Comparison of ENCODE assay signal across 17 cellular contexts in the genomic region with DNA sequence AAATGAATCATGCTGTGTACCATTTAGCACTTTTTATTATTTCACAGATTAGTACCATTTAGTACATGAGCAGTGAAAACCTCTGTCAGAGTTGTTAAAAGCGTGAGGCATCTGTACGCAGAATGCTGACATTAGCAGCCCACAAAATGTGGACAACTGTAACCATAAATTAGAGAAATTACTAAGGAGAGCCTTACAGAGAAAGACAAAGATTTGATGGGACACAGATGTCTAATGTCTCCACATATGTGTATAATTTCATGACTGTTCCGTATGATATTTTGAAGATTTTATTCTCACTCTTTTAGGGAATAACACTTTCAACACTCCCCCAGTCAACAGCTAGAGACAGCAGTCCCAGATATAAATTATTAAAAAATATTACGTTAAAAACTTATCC.
DNase-seq lines count a peak whose midpoint lies in the region; TF ChIP-seq lines count a peak whose summit lies in the region.
"Had no signal": no experiment of that assay in that cellular context is flagged by ENCODE, and none has a peak within 500 bp of the region (broad histone marks: within the 10 kb centered on the region; RNA-seq: fewer than 3 reads in every experiment).

No MANE protein-coding gene starts in this region.

- intact Hi-C loops in A673 (cut with micrococcal nuclease; ENCODE audit: unreplicated experiment) = no loop called here

- BruUV-seq in A673 (replicated peaks; lab: Mats Ljungman, UMichigan) = no TSS peak

- POLR2A ChIA-PET in A673 (lab: Charles Lee; ENCODE audit: low non-redundant PET) = no interaction called here

- DNase-seq in A673 (ENCODE audit: low spot score) (no peak), SK-N-MC (ENCODE audit: low read depth, low spot score) (no peak), left kidney (ENCODE audit: low read depth, low spot score) (peak; percentile 6), activated gamma-delta T cell (lab: John Stamatoyannopoulos, UW) (no peak), DMS114 treated with DMSO at 0.1 percent for 48 hours (lab: John Stamatoyannopoulos, UW; ENCODE audit: unreplicated experiment) (no peak)
- DNase-seq: ACHN; AML-193; CD4-positive, alpha-beta T cell; CD8-positive, alpha-beta T cell; COR-L47; DMS 273 treated with DMSO at 0.1 percent for 48 hours; DMS79 treated with DMSO at 0.1 percent for 48 hours; GF-D8 had no signal

- peaks cover 7% of the 10 kb centered on the region for H3K4me1 ChIP-seq in A673 (ENCODE audit: insufficient read depth, low read length, poor library complexity, severe bottlenecking)
- H3K4me1 ChIP-seq: A549; BLaER1 treated with 17β-estradiol and CSF1 and Interleukin-3, amounts not matched to agents 10 nM and 100 nM had no signal

- TF ChIP-seq CTCF in A673 (conservative IDR thresholded peaks at IDR 0.05; ENCODE audit: low read depth, low read length) = no peak

- H3K9me3 ChIP-seq in A673 (ENCODE audit: low read depth, low read length, poor library complexity, severe bottlenecking) = no peaks in the 10 kb centered on the region
- no peaks in the 10 kb centered on the region for H3K9me3 ChIP-seq in SK-N-MC (ENCODE audit: low read depth, low read length)
- H3K9me3 ChIP-seq: A549; BLaER1 treated with 17β-estradiol and CSF1 and Interleukin-3, amounts not matched to agents 10 nM and 100 nM had no signal

- H3K36me3 ChIP-seq in A673 (ENCODE audit: insufficient read depth, low read length, poor library complexity, severe bottlenecking) (no peaks in the 10 kb centered on the region), SK-N-MC (ENCODE audit: insufficient read depth, low read length) (no peaks in the 10 kb centered on the region)
- H3K36me3 ChIP-seq: BLaER1 treated with 17β-estradiol and CSF1 and Interleukin-3, amounts not matched to agents 10 nM and 100 nM had no signal

- no peak overlapping the region for H3K4me3 ChIP-seq in A673 (ENCODE audit: low read depth, low read length, poor library complexity, severe bottlenecking)
- no peak overlapping the region for H3K4me3 ChIP-seq in SK-N-MC
- H3K4me3 ChIP-seq: A549; BLaER1 treated with 17β-estradiol and CSF1 and Interleukin-3, amounts not matched to agents 10 nM and 100 nM had no signal

- H3K27ac ChIP-seq in A673 (ENCODE audit: low read depth, low read length, poor library complexity, severe bottlenecking) (peak overlapping the region; percentile 33), SK-N-MC (peak overlapping the region; percentile 74; the same call in 1 of the 2 replicates)
- H3K27ac ChIP-seq: 22Rv1; A549; BLaER1 treated with 17β-estradiol and CSF1 and Interleukin-3, amounts not matched to agents 10 nM and 100 nM; C4-2B had no signal

- H3K27me3 ChIP-seq in A673 (replicated peaks; ENCODE audit: insufficient read depth, low read depth, low read length, poor library complexity) = no peaks in the 10 kb centered on the region
- H3K27me3 ChIP-seq: BLaER1 treated with 17β-estradiol and CSF1 and Interleukin-3, amounts not matched to agents 10 nM and 100 nM had no signal

- CTCF ChIA-PET in A673 (lab: Charles Lee) = no interaction called here

- H3K9ac ChIP-seq in SK-N-MC (ENCODE audit: insufficient read length) = no peak overlapping the region
- H3K9ac ChIP-seq: BLaER1 treated with 17β-estradiol and CSF1 and Interleukin-3, amounts not matched to agents 10 nM and 100 nM had no signal
